Comparison of ENCODE assay signal across 8 cellular contexts in genomic region chr11:119106564-119107537, GRCh38. TPM values are rescaled to one million over a fixed set of nuclear protein-coding genes. Genes with fewer than 3 reads are reported as not detected.
A peak's percentile ranks its signal among the peaks of the same experiment; 100 is the strongest.
DNase-seq lines count a peak whose midpoint lies in the region; ATAC-seq and TF ChIP-seq lines count a peak whose summit lies in the region.

TSS of gene C2CD2L (plus strand) at chr11:119107344. CDS start at chr11:119107742, 398 bp downstream.

- peaks cover 56% of the 10 kb centered on the region for H3K4me1 Mint-ChIP-seq in CD4-positive, alpha-beta T cell (ENCODE audit: low read depth)
- peaks cover 24% of the 10 kb centered on the region for H3K4me1 Mint-ChIP-seq in memory B cell

- ATAC-seq in CD4-positive, alpha-beta T cell (ENCODE audit: poor library complexity), result peak; percentile 84
- ATAC-seq in GM19455 (IDR thresholded peaks at IDR 0.05; ENCODE audit: unreplicated experiment), result peak; percentile 74
- peak; percentile 89 for ATAC-seq in memory B cell (ENCODE audit: low read depth)

- H3K27me3 Mint-ChIP-seq in CD4-positive, alpha-beta T cell, result no peaks in the 10 kb centered on the region
- no peaks in the 10 kb centered on the region for H3K27me3 Mint-ChIP-seq in memory B cell

- H3K4me3 Mint-ChIP-seq in CD4-positive, alpha-beta T cell, result peak within 1 kb of the TSS; percentile 89
- peak within 1 kb of the TSS; percentile 85 for H3K4me3 Mint-ChIP-seq in memory B cell

- no peaks in the 10 kb centered on the region for H3K9me3 Mint-ChIP-seq in CD4-positive, alpha-beta T cell
- H3K9me3 Mint-ChIP-seq in memory B cell, result no peaks in the 10 kb centered on the region

- H3K9me3 ChIP-seq in CD4-positive, alpha-beta T cell (ENCODE audit: control insufficient read depth, low read length), result no peaks in the 10 kb centered on the region

- peaks cover 38% of the 10 kb centered on the region for H3K36me3 Mint-ChIP-seq in CD4-positive, alpha-beta T cell (ENCODE audit: low read depth)
- peaks cover 6% of the 10 kb centered on the region for H3K36me3 Mint-ChIP-seq in memory B cell

- H3K27ac ChIP-seq in CD4-positive, alpha-beta T cell (ENCODE audit: low read depth, low read length), result peak within 1 kb of the TSS; percentile 72

- peak within 1 kb of the TSS; percentile 87 for H3K27ac Mint-ChIP-seq in CD4-positive, alpha-beta T cell
- peak within 1 kb of the TSS; percentile 81 for H3K27ac Mint-ChIP-seq in memory B cell

- intact Hi-C loops in CD4-positive, alpha-beta T cell (cut with DNase I, micrococcal nuclease), result loop anchor here in 1 of 2 experiments (10.0 kb wide), 2 partner anchors 88 to 532 kb away; partner anchors contain the start of gene ARCN1

- H3K27me3 ChIP-seq in CD4-positive, alpha-beta T cell (ENCODE audit: control insufficient read depth, insufficient read depth, low read length), result no peaks in the 10 kb centered on the region

- DNase-seq in CD4-positive, alpha-beta T cell, result peak; percentile 72 to 90 (median 82)
- DNase-seq in HS-5 (ENCODE audit: low read depth) (peak; percentile 51), memory B cell (ENCODE audit: low spot score in 2 of 2) (peak; percentile 69 to 77)
- peak; percentile 93 for DNase-seq in NK-92 treated with Interleukin-12 subunit alpha and Interleukin-12 subunit beta, amount 100 ng/mL, for 24 hours (lab: John Stamatoyannopoulos, UW)
- peak; percentile 55 to 78 for DNase-seq in activated CD8-positive, alpha-beta memory T cell treated with anti-CD3 and anti-CD28 coated beads for 1 hour (ENCODE audit: extremely low read depth in 1 of 2, low read depth in 1 of 2)
- DNase-seq in effector CD8-positive, alpha-beta T cell (lab: John Stamatoyannopoulos, UW), result peak; percentile 87
- DNase-seq in stimulated activated CD4-positive, alpha-beta T cell treated with anti-CD3 and anti-CD28 coated beads, TNF-alpha, amount 100 ng/mL, for 48 hours (ENCODE audit: low read depth in 3 of 3), result peak; percentile 71 to 86 (median 84)

- CTCF ChIA-PET in CD4-positive, alpha-beta T cell (lab: Charles Lee), result interaction anchor here (0.8 to 1.6 kb wide), 5 partner anchors 9 to 231 kb away, joined by 3 to 7 read pairs (median 3); a partner anchor contains a TSS

- POLR2A ChIA-PET in CD4-positive, alpha-beta T cell (lab: Charles Lee), result interaction anchor here (0.6 to 3.7 kb wide), 16 partner anchors 9 to 316 kb away, joined by 3 to 38 read pairs (median 6); partner anchors contain the start of genes CBL, DDX6, HINFP and HMBS

- no peak for TF ChIP-seq CTCF in CD4-positive, alpha-beta T cell (IDR thresholded peaks at IDR 0.05)

RNA-seq across cellular contexts. Expression of gene C2CD2L, which starts in this region (rescaled TPM):
- 10 to 100 TPM; 16.0 to 16.2 TPM for total RNA-seq in CD4-positive, alpha-beta T cell

Comparison
In these comparisons a context has a peak if more than half of its experiments do, and no peak if none do; other contexts are left out.
1. Peak in every context shown above with its lines: DNase-seq, ATAC-seq and H3K27ac ChIP-seq.